Comparison of ENCODE assay signal across 9 cellular contexts in genomic region chr5:173010547-173011464, GRCh38. TPM values are rescaled to one million over a fixed set of nuclear protein-coding genes. Genes with fewer than 3 reads are reported as not detected.
A peak's percentile ranks its signal among the peaks of the same experiment; 100 is the strongest.
DNase-seq lines count a peak whose midpoint lies in the region; ATAC-seq, FAIRE-seq and TF ChIP-seq lines count a peak whose summit lies in the region.
"Had no signal": no experiment of that assay in that cellular context is flagged by ENCODE, and none has a peak within 500 bp of the region (broad histone marks: within the 10 kb centered on the region; RNA-seq: fewer than 3 reads in every experiment).

No MANE protein-coding gene starts in this region.

- no TSS peak for BruUV-seq in MCF 10A (replicated peaks; lab: Mats Ljungman, UMichigan)
- BruUV-seq in OCI-LY7 (replicated peaks; lab: Mats Ljungman, UMichigan): no TSS peak

- peaks cover under 1% of the 10 kb centered on the region; the same call in 1 of the 2 replicates for H3K4me1 ChIP-seq in H9 (ENCODE audit: insufficient read depth, low read length)
- peaks cover 4 to 7% of the 10 kb centered on the region in 2 donors for H3K4me1 ChIP-seq in small intestine (ENCODE audit: control insufficient read depth in 2 of 2, insufficient read depth in 1 of 2, low read depth in 1 of 2, low read length in 1 of 2)
- H3K4me1 ChIP-seq in OCI-LY7 (ENCODE audit: insufficient read depth, low read length, poor library complexity, severe bottlenecking): peaks cover 5% of the 10 kb centered on the region

- H3K79me2 ChIP-seq in H9 (ENCODE audit: insufficient read depth, low read length): peaks cover 5% of the 10 kb centered on the region; the same call in 1 of the 2 replicates
- H3K79me2 ChIP-seq in OCI-LY7 (ENCODE audit: insufficient read depth, low read depth, low read length): peaks cover 88% of the 10 kb centered on the region

- no peaks in the 10 kb centered on the region for H3K27me3 ChIP-seq in H9 (ENCODE audit: insufficient read depth, low read length)
- no peaks in the 10 kb centered on the region for H3K27me3 ChIP-seq in small intestine (ENCODE audit: control insufficient read depth in 2 of 2, insufficient read depth in 2 of 2, low read length in 2 of 2)

- no peak overlapping the region for H3K4ac ChIP-seq in H9 (ENCODE audit: low read depth, low read length)

- H2AFZ ChIP-seq in H9 (ENCODE audit: low read length) (no peak overlapping the region), OCI-LY7 (ENCODE audit: low read length) (no peak overlapping the region)

- no peak overlapping the region for H4K91ac ChIP-seq in H9 (ENCODE audit: insufficient read length, low read depth, low read length)

- intact Hi-C loops in MCF 10A (cut with micrococcal nuclease) (no loop called here), OCI-LY7 (cut with micrococcal nuclease; ENCODE audit: unreplicated experiment) (no loop called here)

- no peak overlapping the region for H2AK5ac ChIP-seq in H9 (ENCODE audit: insufficient read length, low read length)

- H4K20me1 ChIP-seq in H9 (ENCODE audit: control insufficient read depth, insufficient read depth, insufficient read length) (no peaks in the 10 kb centered on the region), OCI-LY7 (ENCODE audit: insufficient read depth, low read length) (peaks cover under 1% of the 10 kb centered on the region; the same call in 1 of the 2 replicates)

- no peak overlapping the region for H2BK5ac ChIP-seq in H9 (ENCODE audit: insufficient read length, low read length)

- H3T11ph ChIP-seq in H9 (ENCODE audit: low read length): no peak overlapping the region

- POLR2A ChIA-PET in MCF 10A (lab: Yijun Ruan, JAX): interaction anchor here (0.6 to 2.1 kb wide), 4 partner anchors 16 to 170 kb away, joined by 3 to 15 read pairs (median 4); partner anchors contain the start of gene ATP6V0E1
- POLR2A ChIA-PET in OCI-LY7 (lab: Charles Lee): interaction anchor here (0.6 to 1.9 kb wide), 10 partner anchors 9 to 717 kb away, joined by 3 to 6 read pairs (median 4); partner anchors contain the start of gene BNIP1

- H3K79me1 ChIP-seq in H9 (ENCODE audit: insufficient read depth, low read depth, low read length, poor library complexity, severe bottlenecking): no peaks in the 10 kb centered on the region

- ATAC-seq in GM21447 (IDR thresholded peaks at IDR 0.05; ENCODE audit: unreplicated experiment) (no peak), HG03139 (IDR thresholded peaks at IDR 0.05; ENCODE audit: unreplicated experiment) (no peak), HG02973 (IDR thresholded peaks at IDR 0.05; ENCODE audit: unreplicated experiment) (no peak)

- FAIRE-seq in small intestine (lab: Jason Lieb, UNC): no peak

- H3K4me3 Mint-ChIP-seq in H9: no peak overlapping the region
- H3K4me3 Mint-ChIP-seq in MCF 10A (ENCODE audit: unreplicated experiment): no peak overlapping the region
- H3K4me3 Mint-ChIP-seq: T-helper 2 cell treated with Interferon-gamma antibody and Interleukin-4, amounts not matched to agents 5 μg/mL and 100 μg/mL, for 36 hours had no signal

- no peak overlapping the region for H3K56ac ChIP-seq in H9 (ENCODE audit: insufficient read length, low read depth, low read length)

- no peaks in the 10 kb centered on the region; a peak in 1 of 7 replicates for H3K36me3 Mint-ChIP-seq in H9 (ENCODE audit: insufficient read depth in 1 of 3, low read depth in 3 of 3)
- H3K36me3 Mint-ChIP-seq in MCF 10A (ENCODE audit: insufficient read depth, unreplicated experiment): peaks cover 43% of the 10 kb centered on the region

- no peak overlapping the region for H3K4me3 ChIP-seq in small intestine (ENCODE audit: low read depth in 1 of 2, low read length in 2 of 2)
- H3K4me3 ChIP-seq in OCI-LY7 (ENCODE audit: low read depth, low read length, poor library complexity, severe bottlenecking): no peak overlapping the region

- no peak overlapping the region for H2BK20ac ChIP-seq in H9 (ENCODE audit: low read depth, low read length, poor library complexity, severe bottlenecking)

- no peaks in the 10 kb centered on the region for H3K23me2 ChIP-seq in H9 (ENCODE audit: insufficient read length, low read depth, low read length, poor library complexity, severe bottlenecking)

- H4K8ac ChIP-seq in H9 (replicated peaks; ENCODE audit: insufficient read length, low read depth, low read length): no peak overlapping the region

- no peak overlapping the region for H3K9ac ChIP-seq in H9 (ENCODE audit: extremely low read depth, insufficient read length, low read length)

- no peak overlapping the region for H4K5ac ChIP-seq in H9 (ENCODE audit: insufficient read length, low read depth, low read length)

- peaks cover 0 to 4% of the 10 kb centered on the region in 2 donors for H3K36me3 ChIP-seq in small intestine (ENCODE audit: control insufficient read depth in 2 of 2, insufficient read depth in 2 of 2, low read length in 2 of 2)
- peaks cover 31% of the 10 kb centered on the region for H3K36me3 ChIP-seq in OCI-LY7 (ENCODE audit: insufficient read depth, low read length)

- CTCF ChIA-PET in MCF 10A (lab: Yijun Ruan, JAX): interaction anchor here (0.6 to 1.2 kb wide), 3 partner anchors 8 to 13 kb away, joined by 3 to 10 read pairs (median 5); no protein-coding TSS in a partner anchor
- CTCF ChIA-PET in OCI-LY7 (lab: Charles Lee; ENCODE audit: unreplicated experiment): no interaction called here

- H3K9me3 Mint-ChIP-seq in H9 (no peaks in the 10 kb centered on the region), MCF 10A (ENCODE audit: unreplicated experiment) (no peaks in the 10 kb centered on the region)
- H3K9me3 Mint-ChIP-seq: T-helper 2 cell treated with Interferon-gamma antibody and Interleukin-4, amounts not matched to agents 5 μg/mL and 100 μg/mL, for 36 hours had no signal

- H3K9me3 ChIP-seq in H9 (ENCODE audit: control insufficient read depth, low read depth, low read length) (no peaks in the 10 kb centered on the region), small intestine (ENCODE audit: control insufficient read depth, low read depth) (no peaks in the 10 kb centered on the region), OCI-LY7 (ENCODE audit: low read length) (no peaks in the 10 kb centered on the region)

- H3K4me1 Mint-ChIP-seq in H9 (peaks cover 9 to 11% of the 10 kb centered on the region in 2 experiments), MCF 10A (ENCODE audit: insufficient read depth, unreplicated experiment) (peaks cover 35% of the 10 kb centered on the region)

- H3K27ac Mint-ChIP-seq in H9 (peak overlapping the region in 1 of 3 experiments; percentile 13; a peak in 1 of 7 replicates), MCF 10A (ENCODE audit: low read depth, unreplicated experiment) (peak overlapping the region; percentile 75)
- H3K27ac Mint-ChIP-seq: T-helper 2 cell treated with Interferon-gamma antibody and Interleukin-4, amounts not matched to agents 5 μg/mL and 100 μg/mL, for 36 hours had no signal

- H2BK12ac ChIP-seq in H9 (ENCODE audit: insufficient read length, low read depth, low read length): no peak overlapping the region

- no peak overlapping the region for H2BK15ac ChIP-seq in H9 (ENCODE audit: low read depth, low read length)

- peak; percentile 62 for TF ChIP-seq CTCF in H9 (conservative IDR thresholded peaks at IDR 0.05)
- TF ChIP-seq CTCF in MCF 10A (IDR thresholded peaks at IDR 0.05; ENCODE audit: unreplicated experiment): no peak
- no peak for TF ChIP-seq CTCF in OCI-LY7 (conservative IDR thresholded peaks at IDR 0.05; ENCODE audit: low read length)

- H3K23ac ChIP-seq in H9 (ENCODE audit: insufficient read length, low read depth, low read length): no peak overlapping the region

- WGBS in H9 (ENCODE audit: extremely low coverage, insufficient read length, low lambda C conversion rate): no CpG with 5 or more reads among the region's 11 CpGs
- 77 to 82% (median 78%) methylated on average over 11 of the region's 11 CpGs for WGBS in small intestine, 3 donors

- no peaks in the 10 kb centered on the region for H3K9me2 ChIP-seq in OCI-LY7 (ENCODE audit: insufficient read depth, low read length)

- H3K18ac ChIP-seq in H9 (ENCODE audit: insufficient read length, low read depth, low read length): no peak overlapping the region

- H3K4me2 ChIP-seq in H9 (ENCODE audit: insufficient read depth, insufficient read length, low read length) (no peak overlapping the region), OCI-LY7 (ENCODE audit: low read length) (no peak overlapping the region)

- H3K14ac ChIP-seq in H9 (ENCODE audit: insufficient read depth, low read length): no peak overlapping the region

- no peaks in the 10 kb centered on the region for H3K27me3 Mint-ChIP-seq in H9 (ENCODE audit: low read depth)
- H3K27me3 Mint-ChIP-seq in MCF 10A (ENCODE audit: insufficient read depth, unreplicated experiment): no peaks in the 10 kb centered on the region

- H2BK120ac ChIP-seq in H9 (ENCODE audit: low read depth, low read length, poor library complexity, severe bottlenecking): no peak overlapping the region

- no peak overlapping the region for H3K27ac ChIP-seq in H9 (ENCODE audit: insufficient read length, low read depth, low read length)
- no peak overlapping the region for H3K27ac ChIP-seq in small intestine (ENCODE audit: low read depth in 1 of 2, low read length in 1 of 2)
- no peak overlapping the region for H3K27ac ChIP-seq in OCI-LY7 (ENCODE audit: low read depth, low read length, poor library complexity, severe bottlenecking)

- DNase-seq in H9 (peak; percentile 69), MCF 10A (ENCODE audit: unreplicated experiment) (no peak), iPS-NIHi11 (ENCODE audit: low spot score) (peak; percentile 39), small intestine (peak; percentile 19), OCI-LY7 (ENCODE audit: low spot score) (no peak)

RNA-seq across cellular contexts. Expression of gene ATP6V0E1, which starts 27.2 kb away (rescaled TPM):
- total RNA-seq in H9 (2021) (101 TPM in 2 replicates), MCF 10A (2022) (171 and 243 TPM in 2 replicates), OCI-LY7 (2022) (41.9 and 59.4 TPM in 2 replicates)
- polyA plus RNA-seq in small intestine: 100 to 1,000 TPM; 170 to 230 (median 203) TPM
- 26.9 and 39.9 TPM in 2 replicates for total RNA-seq in OCI-LY7 (2014; rRNA removed; shearing (Covaris generic))

RNA-seq across cellular contexts. Expression of gene CREBRF, which starts 45.3 kb away (rescaled TPM):
- total RNA-seq in H9 (2021) (2.7 and 3.0 TPM in 2 replicates), MCF 10A (2022) (16.2 and 22.7 TPM in 2 replicates), OCI-LY7 (2022) (12.1 and 14.5 TPM in 2 replicates)
- 1 to 10 TPM; 3.8 to 6.5 (median 5.7) TPM for polyA plus RNA-seq in small intestine
- 12.5 and 17.4 TPM in 2 replicates for total RNA-seq in OCI-LY7 (2014; rRNA removed; shearing (Covaris generic))

RNA-seq across cellular contexts. Expression of gene RPL26L1, which starts 51.6 kb away (rescaled TPM):
- total RNA-seq in H9 (2021) (53.6 and 57.5 TPM in 2 replicates), MCF 10A (2022) (103 and 119 TPM in 2 replicates), OCI-LY7 (2022) (48.4 and 63.1 TPM in 2 replicates)
- polyA plus RNA-seq in small intestine: 10 to 100 TPM; 42.9 to 99.2 (median 43.5) TPM
- 34.5 and 45.0 TPM in 2 replicates for total RNA-seq in OCI-LY7 (2014; rRNA removed; shearing (Covaris generic))

Comparison
In these comparisons a context has a peak if more than half of its experiments do, and no peak if none do; other contexts are left out.
1. DNase-seq: peak in H9 (single experiment), iPS-NIHi11 (single experiment) and small intestine (single experiment); none in MCF 10A (single experiment) and OCI-LY7 (single experiment).